ENCODE assay signal across 10 cellular contexts in genomic region chrX:55008571-55009358, GRCh38. TPM values are rescaled to one million over a fixed set of nuclear protein-coding genes. Genes with fewer than 3 reads are reported as not detected.
DNase-seq lines count a peak whose midpoint lies in the region; ATAC-seq, FAIRE-seq and TF ChIP-seq lines count a peak whose summit lies in the region.
"Had no signal": no experiment of that assay in that cellular context is flagged by ENCODE, and none has a peak within 500 bp of the region (broad histone marks: within the 10 kb centered on the region; RNA-seq: fewer than 3 reads in every experiment).

No MANE protein-coding gene starts in this region.

- peak overlapping the region; percentile 28 for H3K27ac Mint-ChIP-seq in activated naive CD8-positive, alpha-beta T cell
- H3K27ac Mint-ChIP-seq: stimulated activated naive CD8-positive, alpha-beta T cell treated with anti-CD3 and anti-CD28 coated beads, Interleukin-15, Interleukin-2, amounts not matched to agents 100 ng/mL and 50 ng/mL, for 24 hours had no signal

- no peaks in the 10 kb centered on the region for H3K9me1 ChIP-seq in keratinocyte (ENCODE audit: control insufficient read depth, extremely low read depth, insufficient read depth, low read length)

- H3K27ac ChIP-seq in keratinocyte (ENCODE audit: control insufficient read depth, insufficient read depth, low read length), result peak overlapping the region; percentile 39

- peaks cover 0 to 13% of the 10 kb centered on the region in 2 experiments for H3K36me3 ChIP-seq in keratinocyte (ENCODE audit: control insufficient read depth in 2 of 2, extremely low read depth in 1 of 2, insufficient read depth in 2 of 2, low read length in 2 of 2)

- no peaks in the 10 kb centered on the region for H4K20me1 ChIP-seq in keratinocyte (ENCODE audit: control insufficient read depth, extremely low read depth, insufficient read depth, low read length)

- TF ChIP-seq CTCF in HFF-Myc (IDR thresholded peaks at IDR 0.05; ENCODE audit: low read depth, low read length, missing control alignments), result no peak
- TF ChIP-seq CTCF in keratinocyte (optimal IDR thresholded peaks at IDR 0.05 in 1 of 3, IDR thresholded peaks at IDR 0.05 in 1 of 3, conservative IDR thresholded peaks at IDR 0.05 in 1 of 3; ENCODE audit: extremely low read depth in 1 of 3, insufficient read depth in 2 of 3, low read length in 3 of 3), result no peak

- H3K9me3 ChIP-seq in keratinocyte (ENCODE audit: control insufficient read depth, low read depth, low read length), result no peaks in the 10 kb centered on the region

- H2AFZ ChIP-seq in keratinocyte (ENCODE audit: control insufficient read depth, low read length), result no peak overlapping the region

- no peaks in the 10 kb centered on the region for H3K9me3 Mint-ChIP-seq in activated naive CD8-positive, alpha-beta T cell (ENCODE audit: low read depth)
- H3K9me3 Mint-ChIP-seq: natural killer cell; stimulated activated naive CD8-positive, alpha-beta T cell treated with anti-CD3 and anti-CD28 coated beads, Interleukin-15, Interleukin-2, amounts not matched to agents 100 ng/mL and 50 ng/mL, for 24 hours had no signal

- no peak for ATAC-seq in GM19328 (IDR thresholded peaks at IDR 0.05; ENCODE audit: unreplicated experiment)

- H3K4me2 ChIP-seq in keratinocyte (ENCODE audit: control insufficient read depth, extremely low read depth, insufficient read depth, low read depth, low read length), result peak overlapping the region; percentile 25

- H3K9ac ChIP-seq in keratinocyte (ENCODE audit: control insufficient read depth, extremely low read depth, insufficient read depth, low read length), result no peak overlapping the region

- no peaks in the 10 kb centered on the region for H3K27me3 ChIP-seq in keratinocyte (ENCODE audit: control insufficient read depth, extremely low read depth, insufficient read depth, low read length)

- no peak overlapping the region for H3K4me3 Mint-ChIP-seq in activated naive CD8-positive, alpha-beta T cell
- H3K4me3 Mint-ChIP-seq: natural killer cell; stimulated activated naive CD8-positive, alpha-beta T cell treated with anti-CD3 and anti-CD28 coated beads, Interleukin-15, Interleukin-2, amounts not matched to agents 100 ng/mL and 50 ng/mL, for 24 hours had no signal

- peaks cover 21% of the 10 kb centered on the region for H3K4me1 Mint-ChIP-seq in activated naive CD8-positive, alpha-beta T cell (ENCODE audit: low read depth)

- dilution Hi-C loops in keratinocyte (cut with MboI; ENCODE audit: extremely low pct_ligation_motif_present, low sequenced_read_pairs), result no loop called here

- peak; percentile 12 to 21 for DNase-seq in AML-193 (lab: John Stamatoyannopoulos, UW)
- peak; percentile 35 for DNase-seq in HFF-Myc (ENCODE audit: extremely low read depth, low read depth)
- DNase-seq in keratinocyte (ENCODE audit: low read depth, low spot score), result no peak
- no peak for DNase-seq in AG08396 (ENCODE audit: low spot score)
- no peak for DNase-seq in HK-2 (ENCODE audit: unreplicated experiment)
- no peak for DNase-seq in hippocampal formation (lab: John Stamatoyannopoulos, UW)
- DNase-seq: natural killer cell had no signal

- H3K4me3 ChIP-seq in HFF-Myc (replicated peaks; ENCODE audit: low read depth, low read length) (no peak overlapping the region), keratinocyte (ENCODE audit: control insufficient read depth in 2 of 3, extremely low read depth in 1 of 3, insufficient read depth in 2 of 3, low read depth in 1 of 3, low read length in 3 of 3) (no peak overlapping the region)

- FAIRE-seq in keratinocyte (lab: Jason Lieb, UNC), result peak; percentile 67

- H3K79me2 ChIP-seq in keratinocyte (ENCODE audit: control insufficient read depth, insufficient read depth, low read length), result no peaks in the 10 kb centered on the region

- H3K4me1 ChIP-seq in keratinocyte (ENCODE audit: control insufficient read depth, extremely low read depth, insufficient read depth, low read length), result peaks cover 28% of the 10 kb centered on the region

- peaks cover 7% of the 10 kb centered on the region for H3K36me3 Mint-ChIP-seq in activated naive CD8-positive, alpha-beta T cell
- H3K36me3 Mint-ChIP-seq: natural killer cell had no signal

- no peaks in the 10 kb centered on the region for H3K27me3 Mint-ChIP-seq in activated naive CD8-positive, alpha-beta T cell
- H3K27me3 Mint-ChIP-seq: stimulated activated naive CD8-positive, alpha-beta T cell treated with anti-CD3 and anti-CD28 coated beads, Interleukin-15, Interleukin-2, amounts not matched to agents 100 ng/mL and 50 ng/mL, for 24 hours had no signal

RNA-seq across cellular contexts. Expression of gene APEX2, which starts 8.6 kb away (rescaled TPM):
- polyA plus RNA-seq in keratinocyte, result 28.0 to 29.0 TPM (median 28.9 TPM) in 3 replicates
- polyA plus RNA-seq in keratinocyte (2011; ENCODE audit: low read depth), result 5.3 TPM
- 15.3 and 20.5 TPM in 2 replicates for polyA plus RNA-seq in keratinocyte (2011; cell fraction: cytosol; rRNA removed)
- 21.5 and 23.1 TPM in 2 replicates for polyA plus RNA-seq in keratinocyte (2011; cell fraction: nucleus; rRNA removed)
- 14.5 and 21.1 TPM in 2 replicates for polyA plus RNA-seq in keratinocyte (2012; ENCODE audit: low replicate concordance)
- polyA minus RNA-seq in keratinocyte, result 21.7 to 29.3 TPM (median 26.1 TPM) in 3 replicates
- 24.4 TPM for polyA minus RNA-seq in keratinocyte (2011; cell fraction: cytosol; rRNA and poly(A)+ RNA removed)
- 10.8 and 17.8 TPM in 2 replicates for polyA minus RNA-seq in keratinocyte (2011; cell fraction: nucleus; rRNA and poly(A)+ RNA removed)

RNA-seq across cellular contexts. Expression of gene PFKFB1, which starts 14.8 kb away (rescaled TPM):
- 0.23 to 0.41 TPM (median 0.33 TPM) in 3 replicates for polyA plus RNA-seq in keratinocyte
- polyA plus RNA-seq in keratinocyte (2011; ENCODE audit: low read depth), result 0.26 TPM
- polyA plus RNA-seq in keratinocyte (2011; cell fraction: cytosol; rRNA removed), result 0.26 and 0.29 TPM in 2 replicates
- polyA plus RNA-seq in keratinocyte (2011; cell fraction: nucleus; rRNA removed), result 0.61 and 0.84 TPM in 2 replicates
- polyA plus RNA-seq in keratinocyte (2012; ENCODE audit: low replicate concordance), result 0.14 and 0.20 TPM in 2 replicates
- 0.29 to 0.59 TPM in 2 of 3 replicates, not detected in the other for polyA minus RNA-seq in keratinocyte
- polyA minus RNA-seq in keratinocyte (2011; cell fraction: cytosol; rRNA and poly(A)+ RNA removed), result not detected
- 0.47 TPM in 1 of 2 replicates, not detected in the other for polyA minus RNA-seq in keratinocyte (2011; cell fraction: nucleus; rRNA and poly(A)+ RNA removed)

RNA-seq across cellular contexts. Expression of gene ALAS2, which starts 22.0 kb away (rescaled TPM):
- not detected in 3 replicates for polyA plus RNA-seq in keratinocyte
- polyA plus RNA-seq in keratinocyte (2011; ENCODE audit: low read depth), result not detected
- polyA plus RNA-seq in keratinocyte (2011; cell fraction: cytosol; rRNA removed), result not detected in 2 replicates
- not detected in 2 replicates for polyA plus RNA-seq in keratinocyte (2011; cell fraction: nucleus; rRNA removed)
- polyA plus RNA-seq in keratinocyte (2012; ENCODE audit: low replicate concordance), result not detected in 2 replicates
- not detected in 3 replicates for polyA minus RNA-seq in keratinocyte
- polyA minus RNA-seq in keratinocyte (2011; cell fraction: cytosol; rRNA and poly(A)+ RNA removed), result not detected
- polyA minus RNA-seq in keratinocyte (2011; cell fraction: nucleus; rRNA and poly(A)+ RNA removed), result not detected in 2 replicates

Comparison
In these comparisons a context has a peak if more than half of its experiments do, and no peak if none do; other contexts are left out.
1. DNase-seq: peak in AML-193 (2 of 2) and HFF-Myc (single experiment); none in keratinocyte (single experiment), AG08396 (single experiment), HK-2 (single experiment) and hippocampal formation (0 of 2).